ENCODE assay signal across 8 cellular contexts in the genomic region with DNA sequence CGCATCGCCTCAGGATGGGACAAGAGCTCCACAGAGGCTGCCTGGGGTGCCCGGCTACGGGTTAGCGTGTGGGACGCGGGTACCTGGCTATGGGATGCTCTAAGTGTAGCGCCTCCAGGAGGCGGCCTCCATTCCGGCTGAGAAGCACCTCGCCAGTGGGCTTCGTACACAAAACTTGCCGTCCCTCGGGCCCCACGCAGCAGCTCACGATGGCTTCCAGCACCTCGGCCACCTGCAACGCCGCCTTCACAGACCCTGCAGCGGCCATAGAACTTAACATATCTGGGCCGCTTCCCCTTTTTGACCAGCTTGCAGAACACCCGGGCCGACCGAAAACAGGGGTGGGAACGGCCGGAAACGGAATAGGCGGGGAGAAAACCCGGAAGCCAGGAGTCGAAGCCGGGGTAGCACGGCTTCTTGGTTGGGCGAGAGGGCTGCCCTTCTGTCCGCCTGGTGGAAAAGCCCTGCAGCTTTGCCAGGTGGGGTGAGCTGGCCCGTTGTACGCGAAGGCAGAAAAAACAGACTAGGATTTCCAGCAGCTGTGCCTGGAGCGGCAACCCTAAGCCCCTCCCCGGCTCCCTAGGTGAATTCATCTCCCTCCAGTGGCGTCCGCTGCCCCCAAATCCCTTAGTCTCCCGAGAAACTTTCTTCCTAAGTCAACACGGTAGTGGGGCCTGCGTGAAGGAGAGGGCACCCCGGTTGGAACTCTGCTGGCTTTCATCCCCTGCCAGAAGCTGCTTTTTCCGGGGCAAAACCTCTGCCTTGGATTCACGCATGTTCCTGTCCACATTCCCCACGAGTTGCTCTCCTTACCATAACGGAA. TPM values are rescaled to one million over a fixed set of nuclear protein-coding genes. Genes with fewer than 3 reads are reported as not detected.
DNase-seq lines count a peak whose midpoint lies in the region; ATAC-seq and TF ChIP-seq lines count a peak whose summit lies in the region.

A gene (minus strand): TSS at position 337 of the 823 bp plus-strand sequence. CDS start 57 bp downstream, at position 280.

- H3K9ac ChIP-seq in SK-N-MC (ENCODE audit: insufficient read length), result peak within 1 kb of the TSS; percentile 77

- H3K27me3 ChIP-seq in thymus (ENCODE audit: control insufficient read depth, insufficient read depth), result no peaks in the 10 kb centered on the region

- H3K27me3 Mint-ChIP-seq in glutamatergic neuron (ENCODE audit: unreplicated experiment), result no peaks in the 10 kb centered on the region
- H3K27me3 Mint-ChIP-seq in osteocyte (ENCODE audit: unreplicated experiment), result no peaks in the 10 kb centered on the region

- peaks cover 0 to 14% of the 10 kb centered on the region in 2 donors for H3K36me3 Mint-ChIP-seq in activated naive CD4-positive, alpha-beta T cell treated with anti-CD3 and anti-CD28 coated beads, Interleukin-2, amount 50 U/mL, for 72 hours
- no peaks in the 10 kb centered on the region for H3K36me3 Mint-ChIP-seq in glutamatergic neuron (ENCODE audit: unreplicated experiment)
- peaks cover 3% of the 10 kb centered on the region for H3K36me3 Mint-ChIP-seq in osteocyte (ENCODE audit: unreplicated experiment)

- H3K36me3 ChIP-seq in SK-N-MC (ENCODE audit: insufficient read depth, low read length) (no peaks in the 10 kb centered on the region), thymus (ENCODE audit: control insufficient read depth, insufficient read depth) (no peaks in the 10 kb centered on the region)

- DNase-seq in HFF-Myc (ENCODE audit: extremely low read depth, low read depth), result peak; percentile 73
- DNase-seq in MV-4-11 (lab: John Stamatoyannopoulos, UW), result peak; percentile 93
- DNase-seq in SK-N-MC (ENCODE audit: low read depth, low spot score), result peak; percentile 35
- DNase-seq in activated naive CD4-positive, alpha-beta T cell treated with anti-CD3 and anti-CD28 coated beads, Interleukin-2, amount 50 U/mL, for 72 hours (ENCODE audit: low spot score in 2 of 2), result peak; percentile 81 to 90
- DNase-seq in glutamatergic neuron, result peak; percentile 88
- DNase-seq in osteocyte (ENCODE audit: extremely low spot score, unreplicated experiment), result peak; percentile 93

- TF ChIP-seq CTCF in HFF-Myc (IDR thresholded peaks at IDR 0.05; ENCODE audit: low read depth, low read length, missing control alignments) (peak; percentile 50), glutamatergic neuron (IDR thresholded peaks at IDR 0.05; ENCODE audit: partially characterized antibody, unreplicated experiment) (no peak), osteocyte (IDR thresholded peaks at IDR 0.05) (peak; percentile 67)

- H3K9me3 Mint-ChIP-seq in activated naive CD4-positive, alpha-beta T cell treated with anti-CD3 and anti-CD28 coated beads, Interleukin-2, amount 50 U/mL, for 72 hours, result no peaks in the 10 kb centered on the region
- H3K9me3 Mint-ChIP-seq in glutamatergic neuron (ENCODE audit: unreplicated experiment), result peaks cover 6% of the 10 kb centered on the region
- no peaks in the 10 kb centered on the region for H3K9me3 Mint-ChIP-seq in osteocyte (ENCODE audit: unreplicated experiment)

- H3K9me3 ChIP-seq in SK-N-MC (ENCODE audit: low read depth, low read length) (no peaks in the 10 kb centered on the region), thymus (ENCODE audit: control insufficient read depth) (no peaks in the 10 kb centered on the region)

- peak; percentile 87 to 94 for ATAC-seq in activated naive CD4-positive, alpha-beta T cell treated with anti-CD3 and anti-CD28 coated beads, Interleukin-2, amount 50 U/mL, for 72 hours

- H3K27ac ChIP-seq in SK-N-MC, result peak within 1 kb of the TSS; percentile 22; the same call in 1 of the 2 replicates
- peak within 1 kb of the TSS; percentile 94 for H3K27ac ChIP-seq in thymus (ENCODE audit: low read depth)

- H3K27ac Mint-ChIP-seq in activated naive CD4-positive, alpha-beta T cell treated with anti-CD3 and anti-CD28 coated beads, Interleukin-2, amount 50 U/mL, for 72 hours, result peak within 1 kb of the TSS; percentile 95
- peak within 1 kb of the TSS; percentile 93 for H3K27ac Mint-ChIP-seq in glutamatergic neuron (ENCODE audit: unreplicated experiment)
- H3K27ac Mint-ChIP-seq in osteocyte (ENCODE audit: unreplicated experiment), result peak within 1 kb of the TSS; percentile 94

- H3K4me1 ChIP-seq in thymus (ENCODE audit: control insufficient read depth, insufficient read depth, low read length), result peaks cover 14% of the 10 kb centered on the region

- peaks cover 7% of the 10 kb centered on the region for H3K4me1 Mint-ChIP-seq in glutamatergic neuron (ENCODE audit: low read depth, unreplicated experiment)
- H3K4me1 Mint-ChIP-seq in osteocyte (ENCODE audit: unreplicated experiment), result peaks cover 29% of the 10 kb centered on the region

- H3K4me3 ChIP-seq in GM08714 (ENCODE audit: low read length) (peak within 1 kb of the TSS; percentile 94), HFF-Myc (replicated peaks; ENCODE audit: low read depth, low read length) (peak within 1 kb of the TSS; percentile 77), SK-N-MC (peak within 1 kb of the TSS; percentile 99), thymus (ENCODE audit: low read length) (peak within 1 kb of the TSS; percentile 77)

- 2% methylated on average over 49 of the region's 49 CpGs for WGBS in thymus

- peak within 1 kb of the TSS; percentile 91 for H3K4me3 Mint-ChIP-seq in glutamatergic neuron (ENCODE audit: unreplicated experiment)
- H3K4me3 Mint-ChIP-seq in osteocyte (ENCODE audit: unreplicated experiment), result peak within 1 kb of the TSS; percentile 95

RNA-seq across cellular contexts. Expression of the gene that starts here (rescaled TPM):
- 1 to 10 TPM; 3.0 to 3.1 TPM for total RNA-seq in activated naive CD4-positive, alpha-beta T cell treated with anti-CD3 and anti-CD28 coated beads, Interleukin-2, amount 50 U/mL, for 72 hours
- 10.9 TPM for total RNA-seq in glutamatergic neuron (ENCODE audit: unreplicated experiment)
- total RNA-seq in osteocyte, result 10.5 and 11.0 TPM in 2 replicates
- polyA plus RNA-seq in thymus, result 13.3 TPM

Comparison
In these comparisons a context has a peak if more than half of its experiments do, and no peak if none do; other contexts are left out.
1. Peak in every context shown above with its lines: DNase-seq, ATAC-seq, H3K4me3 ChIP-seq and H3K27ac ChIP-seq.
2. DNase-seq: peak in every context shown above with its lines; median percentile 93 in MV-4-11; 93 in osteocyte; 88 in glutamatergic neuron; 86 in activated naive CD4-positive, alpha-beta T cell treated with anti-CD3 and anti-CD28 coated beads, Interleukin-2, amount 50 U/mL, for 72 hours; 73 in HFF-Myc; 35 in SK-N-MC.